24 cellular contexts compared by ENCODE assay signal in genomic region chr4:31383767-31384166, GRCh38.
"Had no signal": no experiment of that assay in that cellular context is flagged by ENCODE, and none has a peak within 500 bp of the region (broad histone marks: within the 10 kb centered on the region; RNA-seq: fewer than 3 reads in every experiment).

No MANE protein-coding gene starts in this region.

- H3K4me1 ChIP-seq: left ventricle myocardium inferior, right atrium auricular region, right lobe of liver, tibial nerve, uterus had no signal

- H3K4me2 ChIP-seq: smooth muscle cell had no signal

- H3K9me3 Mint-ChIP-seq: naive B cell, nephron progenitor cell, type B pancreatic cell had no signal

- H3K4me3 Mint-ChIP-seq: mesothelial cell of epicardium; naive B cell; natural killer cell; nephron progenitor cell; stimulated activated memory B cell treated with anti-CD40 and anti-IgM and Interleukin-4, amounts not matched to agents 10 μg/mL and 1 μg/mL and 100 μg/mL, for 72 hours; stimulated activated naive CD8-positive, alpha-beta T cell treated with anti-CD3 and anti-CD28 coated beads, Interleukin-15, amount 100 ng/mL, for 72 hours; type B pancreatic cell had no signal

- H3K36me3 Mint-ChIP-seq: mesothelial cell of epicardium; naive B cell; stimulated activated memory B cell treated with anti-CD40 and anti-IgM and Interleukin-4, amounts not matched to agents 10 μg/mL and 1 μg/mL and 100 μg/mL, for 72 hours; type B pancreatic cell had no signal

- H3K27ac ChIP-seq: left ventricle myocardium inferior, ovary, right atrium auricular region, right lobe of liver, tibial nerve, uterus had no signal

- H3K4me1 Mint-ChIP-seq: mesothelial cell of epicardium; naive B cell; natural killer cell; nephron progenitor cell; stimulated activated memory B cell treated with anti-CD40 and anti-IgM and Interleukin-4, amounts not matched to agents 10 μg/mL and 1 μg/mL and 100 μg/mL, for 72 hours; stimulated activated naive CD8-positive, alpha-beta T cell treated with anti-CD3 and anti-CD28 coated beads, Interleukin-15, amount 100 ng/mL, for 72 hours had no signal

- ATAC-seq: natural killer cell; right lobe of liver; stimulated activated memory B cell treated with anti-CD40 and anti-IgM and Interleukin-4, amounts not matched to agents 10 μg/mL and 1 μg/mL and 100 μg/mL, for 72 hours; stimulated activated naive CD8-positive, alpha-beta T cell treated with anti-CD3 and anti-CD28 coated beads, Interleukin-15, amount 100 ng/mL, for 72 hours had no signal

- H3K27me3 ChIP-seq: ovary, right atrium auricular region, right lobe of liver, tibial nerve, uterus had no signal

- H3K9me3 ChIP-seq: left ventricle myocardium inferior, ovary, right atrium auricular region, right lobe of liver, tibial nerve, uterus had no signal

- H3K4me3 ChIP-seq: left ventricle myocardium inferior, lung, ovary, right atrium auricular region, right lobe of liver, smooth muscle cell, tibial nerve, uterus had no signal

- H3K27me3 Mint-ChIP-seq: naive B cell; progenitor cell of endocrine pancreas; stimulated activated memory B cell treated with anti-CD40 and anti-IgM and Interleukin-4, amounts not matched to agents 10 μg/mL and 1 μg/mL and 100 μg/mL, for 72 hours; stimulated activated naive CD8-positive, alpha-beta T cell treated with anti-CD3 and anti-CD28 coated beads, Interleukin-15, amount 100 ng/mL, for 72 hours; type B pancreatic cell had no signal

- DNase-seq: islet precursor cell; left ventricle myocardium inferior; mesendoderm; naive B cell; natural killer cell; nephron progenitor cell; ovary; right lobe of liver; stimulated activated CD4-positive, alpha-beta T cell treated with anti-CD3 and anti-CD28 coated beads, Interleukin-1b, Interleukin-23, amount 100 ng/mL, for 48 hours; stimulated activated CD4-positive, alpha-beta T cell treated with anti-CD3 and anti-CD28 coated beads, Interleukin-2, amount 100 ng/mL, for 48 hours; stimulated activated CD4-positive, alpha-beta T cell treated with anti-CD3 and anti-CD28 coated beads, Interleukin-4, amount 100 ng/mL, for 4 hours; stimulated activated CD8-positive, alpha-beta memory T cell treated with anti-CD3 and anti-CD28 coated beads, Interleukin-4, amount 100 ng/mL, for 48 hours; stimulated activated naive CD4-positive, alpha-beta T cell treated with Interleukin-2 at 50 U/mL for 16 hours; stimulated activated naive CD8-positive, alpha-beta T cell treated with anti-CD3 and anti-CD28 coated beads, Interleukin-15, amount 100 ng/mL, for 72 hours; substantia nigra; uterus had no signal

- H3K27ac Mint-ChIP-seq: mesothelial cell of epicardium; naive B cell; natural killer cell; nephron progenitor cell; progenitor cell of endocrine pancreas; stimulated activated memory B cell treated with anti-CD40 and anti-IgM and Interleukin-4, amounts not matched to agents 10 μg/mL and 1 μg/mL and 100 μg/mL, for 72 hours; type B pancreatic cell had no signal

- H3K36me3 ChIP-seq: left ventricle myocardium inferior, ovary, right atrium auricular region, right lobe of liver, tibial nerve, uterus had no signal
